Comparison of ENCODE assay signal across 11 cellular contexts in the genomic region with DNA sequence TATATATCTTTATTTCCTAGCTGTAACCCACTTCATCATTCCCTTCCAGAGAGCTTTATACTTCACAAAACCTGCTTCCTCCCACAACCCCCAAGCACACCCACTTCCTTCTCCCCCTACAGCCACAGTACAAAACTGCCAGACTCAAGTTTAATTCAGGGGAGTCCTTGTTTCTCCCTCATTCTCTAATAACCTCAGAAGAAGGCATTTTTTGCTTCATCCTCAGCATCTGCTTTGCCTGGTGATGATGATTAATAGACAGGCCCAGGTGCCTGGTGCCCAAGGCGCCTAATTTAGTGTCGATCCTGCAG.
A peak's percentile ranks its signal among the peaks of the same experiment; 100 is the strongest.
DNase-seq lines count a peak whose midpoint lies in the region; ATAC-seq, FAIRE-seq and TF ChIP-seq lines count a peak whose summit lies in the region.
"Had no signal": no experiment of that assay in that cellular context is flagged by ENCODE, and none has a peak within 500 bp of the region (broad histone marks: within the 10 kb centered on the region; RNA-seq: fewer than 3 reads in every experiment).

No MANE protein-coding gene starts in this region.

- DNase-seq in spleen (no peak), NCI-H1436 (lab: John Stamatoyannopoulos, UW) (no peak), GM12891 (ENCODE audit: insufficient read length, low spot score) (no peak)
- no peak for DNase-seq in activated naive CD4-positive, alpha-beta T cell treated with anti-CD3 and anti-CD28 coated beads, Interleukin-2, amount 50 U/mL, for 16 hours
- DNase-seq: DMS79 treated with DMSO at 0.1 percent for 48 hours, tibial artery had no signal

- H3K36me3 ChIP-seq in spleen, result no peaks in the 10 kb centered on the region
- H3K36me3 ChIP-seq: tibial artery had no signal

- no peaks in the 10 kb centered on the region for H3K27me3 ChIP-seq in spleen (replicated peaks in 1 of 7)
- H3K27me3 ChIP-seq: tibial artery had no signal

- 38 to 51% (median 42%) methylated on average over 2 of the region's 2 CpGs for WGBS in spleen, 5 donors

- intact Hi-C loops in spleen (cut with DNase I; ENCODE audit: low total_unique reads), result no loop called here

- H3K9me3 ChIP-seq in spleen, result peaks cover 0 to 15% (median 9%) of the 10 kb centered on the region in 8 donors

- TF ChIP-seq POLR2A in spleen (IDR thresholded peaks at IDR 0.05) (no peak), GM12891 (IDR thresholded peaks at IDR 0.05; ENCODE audit: low read depth, low read length) (no peak)

- TF ChIP-seq CTCF in spleen (IDR thresholded peaks at IDR 0.05 in 8 of 11, conservative IDR thresholded peaks at IDR 0.05 in 3 of 11), result peak in 1 of 11 experiments; percentile 14

- FAIRE-seq in GM12891 (lab: Jason Lieb, UNC), result no peak

- peak overlapping the region in 5 of 8 donors; percentile 60 to 85 (median 71) for H3K27ac ChIP-seq in spleen
- H3K27ac ChIP-seq: KMS-11, tibial artery had no signal

- H3K4me3 ChIP-seq in spleen, result no peak overlapping the region
- H3K4me3 ChIP-seq: GM23338, tibial artery had no signal

- H3K4me1 ChIP-seq in spleen, result peaks cover 0 to 21% (median 19%) of the 10 kb centered on the region in 6 donors
- H3K4me1 ChIP-seq: tibial artery had no signal

- peak; percentile 44 for ATAC-seq in GM19328 (IDR thresholded peaks at IDR 0.05; ENCODE audit: unreplicated experiment)
- peak; percentile 44 for ATAC-seq in HG02642 (IDR thresholded peaks at IDR 0.05; ENCODE audit: poor library complexity, unreplicated experiment)
- ATAC-seq in HG03460 (IDR thresholded peaks at IDR 0.05; ENCODE audit: unreplicated experiment), result peak; percentile 52
- ATAC-seq: GM23338 had no signal

TF ChIP-seq in GM12891, 5 proteins besides CTCF, POLR2A, EP300 and RAD21:
- TF ChIP-seq POLR2AphosphoS5 (IDR thresholded peaks at IDR 0.05; ENCODE audit: low read depth, low read length) (no peak), PAX5 (IDR thresholded peaks at IDR 0.05; ENCODE audit: insufficient read depth, low read length, severe bottlenecking) (no peak)
